Comparison of ENCODE assay signal across 2 cellular contexts in genomic region chr17:32926789-32927188, GRCh38. TPM values are rescaled to one million over a fixed set of nuclear protein-coding genes. Genes with fewer than 3 reads are reported as not detected.
"Had no signal": no experiment of that assay in that cellular context is flagged by ENCODE, and none has a peak within 500 bp of the region (broad histone marks: within the 10 kb centered on the region; RNA-seq: fewer than 3 reads in every experiment).

No MANE protein-coding gene starts in this region.

RNA-seq across cellular contexts. Expression of gene TMEM98, which starts 1.2 kb away (rescaled TPM):
- total RNA-seq: activated naive CD8-positive, alpha-beta T cell treated with anti-CD3 and anti-CD28 coated beads, Interleukin-2, amount 10 ng/mL, durations not matched to agents 7 days and 5 days; mononuclear cell had no signal
